14 cellular contexts compared by ENCODE assay signal in the genomic region with DNA sequence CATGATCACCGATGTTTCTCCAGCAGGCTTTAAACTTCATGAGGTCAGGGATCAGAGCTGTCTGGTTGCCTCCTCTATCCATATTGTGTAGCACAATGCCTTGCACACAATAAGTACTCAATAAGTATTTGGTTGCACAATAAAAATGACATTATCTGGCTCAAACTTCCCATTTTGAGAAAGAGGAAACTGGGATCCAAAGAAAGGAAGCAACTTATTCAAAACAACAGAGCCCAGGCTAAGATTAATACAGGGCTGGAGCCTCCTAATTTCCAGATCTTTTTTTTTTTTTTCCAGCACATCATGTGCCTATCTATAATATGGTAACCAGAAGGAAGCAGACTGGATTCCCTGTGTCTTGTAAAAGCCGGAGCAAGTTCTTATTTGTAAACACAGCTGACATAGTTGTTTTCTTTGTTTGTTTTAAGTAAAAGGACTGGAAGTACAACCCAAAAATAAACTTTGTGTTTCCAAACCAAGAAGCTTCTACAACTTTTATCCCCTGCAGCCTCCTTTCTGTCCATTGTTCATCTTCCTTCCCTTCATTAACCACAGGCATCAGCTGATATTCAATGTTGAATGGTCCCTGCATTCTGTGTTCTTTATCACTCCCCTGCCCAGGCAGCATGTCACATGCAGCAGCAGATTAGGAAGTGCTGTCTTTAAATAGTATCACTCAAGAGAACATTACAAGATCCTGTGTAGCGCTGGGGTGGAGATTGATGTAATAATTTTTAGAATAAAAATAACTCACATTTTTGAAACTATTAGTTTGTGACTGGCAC.
DNase-seq lines count a peak whose midpoint lies in the region; ATAC-seq, FAIRE-seq and TF ChIP-seq lines count a peak whose summit lies in the region.
"Had no signal": no experiment of that assay in that cellular context is flagged by ENCODE, and none has a peak within 500 bp of the region (broad histone marks: within the 10 kb centered on the region; RNA-seq: fewer than 3 reads in every experiment).

No MANE protein-coding gene starts in this region.

- ATAC-seq in HepG2 (no peak), GM21576 (IDR thresholded peaks at IDR 0.05; ENCODE audit: unreplicated experiment) (no peak)
- ATAC-seq: A549 had no signal

- TF ChIP-seq EP300 in HepG2 (IDR thresholded peaks at IDR 0.05; ENCODE audit: low read depth in 2 of 2, low read length in 2 of 2) (no peak), HepG2 (CRISPR knock-in tag; IDR thresholded peaks at IDR 0.05; ENCODE audit: borderline replicate concordance) (no peak)

- no peak for TF ChIP-seq CTCF in liver (IDR thresholded peaks at IDR 0.05; ENCODE audit: low read depth, low read length, missing input control)
- no peak for TF ChIP-seq CTCF in HepG2 (CRISPR knock-in tag; IDR thresholded peaks at IDR 0.05)
- TF ChIP-seq CTCF in nephron progenitor cell (IDR thresholded peaks at IDR 0.05), result no peak

- H4K20me1 ChIP-seq in HepG2 (ENCODE audit: insufficient read depth, low read length), result no peaks in the 10 kb centered on the region

- TF ChIP-seq RAD21 in liver (IDR thresholded peaks at IDR 0.05) (peak in 1 of 2 donors; percentile 2), HepG2 (CRISPR knock-in tag; IDR thresholded peaks at IDR 0.05) (no peak)

- H3K4me2 ChIP-seq in HepG2 (ENCODE audit: low read depth, low read length), result no peak overlapping the region
- H3K4me2 ChIP-seq: A549, neural progenitor cell had no signal

- DNase-seq in HepG2 (ENCODE audit: low spot score) (no peak), globus pallidus (ENCODE audit: low spot score) (peak; percentile 29), nephron progenitor cell (no peak), GDM1 (lab: John Stamatoyannopoulos, UW) (no peak), NCI-H345 (lab: John Stamatoyannopoulos, UW) (no peak), GM03348 (ENCODE audit: low spot score) (no peak)
- DNase-seq: activated CD8-positive, alpha-beta memory T cell treated with anti-CD3 and anti-CD28 coated beads for 24 hours; GF-D8; SHP77 had no signal

- peaks cover 0 to 6% (median 2%) of the 10 kb centered on the region in 4 donors for H3K4me1 ChIP-seq in liver (ENCODE audit: control insufficient read depth in 4 of 4, insufficient read depth in 4 of 4, low read length in 3 of 4)
- peaks cover 10% of the 10 kb centered on the region for H3K4me1 ChIP-seq in HepG2 (ENCODE audit: insufficient read depth, low read length)
- H3K4me1 ChIP-seq: A549, neural progenitor cell had no signal

- H3K27ac ChIP-seq in liver (ENCODE audit: low read depth in 1 of 2, low read length in 2 of 2) (peak overlapping the region; percentile 10 to 37), HepG2 (ENCODE audit: extremely low read length, insufficient read depth, low read length) (no peak overlapping the region)
- H3K27ac ChIP-seq: A549, neural progenitor cell had no signal

- no peak for TF ChIP-seq POLR2A in HepG2 (IDR thresholded peaks at IDR 0.05; ENCODE audit: insufficient read depth in 1 of 2, low read depth in 2 of 2, low read length in 2 of 2)

- H3K9ac ChIP-seq in liver (ENCODE audit: low read depth in 1 of 2, low read length in 2 of 2) (no peak overlapping the region), HepG2 (ENCODE audit: insufficient read depth, low read depth, low read length) (no peak overlapping the region)
- H3K9ac ChIP-seq: neural progenitor cell had no signal

- H3K27ac Mint-ChIP-seq in nephron progenitor cell, result peak overlapping the region; percentile 4
- H3K27ac Mint-ChIP-seq: neural progenitor cell had no signal

- WGBS in liver, result 62% methylated on average over 3 of the region's 3 CpGs
- 84% methylated on average over 3 of the region's 3 CpGs for WGBS in HepG2 (ENCODE audit: low lambda C conversion rate)

- no TSS peak for BruUV-seq in HepG2 (replicated peaks; lab: Mats Ljungman, UMichigan)

- H3K4me1 Mint-ChIP-seq in nephron progenitor cell, result peaks cover 13% of the 10 kb centered on the region

- no peak for FAIRE-seq in HepG2 (lab: Jason Lieb, UNC)
- FAIRE-seq: A549, HTR-8/SVneo had no signal

- no peak overlapping the region for H2AFZ ChIP-seq in HepG2 (ENCODE audit: low read length)
- H2AFZ ChIP-seq: neural progenitor cell had no signal

- intact Hi-C loops in HepG2 (cut with micrococcal nuclease; ENCODE audit: unreplicated experiment), result no loop called here

- no peaks in the 10 kb centered on the region for H3K27me3 ChIP-seq in liver (ENCODE audit: control insufficient read depth in 4 of 4, insufficient read depth in 4 of 4, low read length in 3 of 4)
- H3K27me3 ChIP-seq in HepG2 (ENCODE audit: control insufficient read depth in 1 of 2, insufficient read depth in 2 of 2, low read length in 2 of 2), result no peaks in the 10 kb centered on the region
- H3K27me3 ChIP-seq: neural progenitor cell had no signal

- POLR2A ChIA-PET in HepG2 (lab: Yijun Ruan, JAX), result no interaction called here

- no peaks in the 10 kb centered on the region for H3K9me3 ChIP-seq in liver (ENCODE audit: control insufficient read depth in 4 of 4, low read length in 3 of 4)
- no peaks in the 10 kb centered on the region for H3K9me3 ChIP-seq in HepG2 (ENCODE audit: low read length)
- H3K9me3 ChIP-seq: A549 had no signal

- H3K4me3 Mint-ChIP-seq in nephron progenitor cell, result no peak overlapping the region
- H3K4me3 Mint-ChIP-seq: neural progenitor cell had no signal

- no peaks in the 10 kb centered on the region for H3K9me3 Mint-ChIP-seq in nephron progenitor cell
- H3K9me3 Mint-ChIP-seq: neural progenitor cell had no signal

- no peaks in the 10 kb centered on the region for H3K36me3 Mint-ChIP-seq in nephron progenitor cell (ENCODE audit: low read depth)
- H3K36me3 Mint-ChIP-seq: neural progenitor cell had no signal

- H3K27me3 Mint-ChIP-seq in nephron progenitor cell (ENCODE audit: low read depth, poor library complexity), result peaks cover 5% of the 10 kb centered on the region

- no peaks in the 10 kb centered on the region for H3K79me2 ChIP-seq in HepG2 (ENCODE audit: insufficient read depth, low read length)

- in situ Hi-C loops in HepG2 (cut with HindIII; ENCODE audit: extremely low pct_ligation_motif_present, low pct_unique_long_range_greater_than_20kb), result no loop called here

- CTCF ChIA-PET in HepG2 (lab: Yijun Ruan, JAX; ENCODE audit: low intra/inter-chr PET ratio, low total read pairs), result no interaction called here

- H3K4me3 ChIP-seq in liver (ENCODE audit: low read depth in 1 of 3, low read length in 3 of 3) (no peak overlapping the region), HepG2 (replicated peaks in 1 of 3; ENCODE audit: insufficient read depth in 1 of 3, low read depth in 2 of 3, low read length in 3 of 3) (no peak overlapping the region)
- H3K4me3 ChIP-seq: A549, neural progenitor cell had no signal

- peaks cover 0 to 11% (median 2%) of the 10 kb centered on the region in 4 donors for H3K36me3 ChIP-seq in liver (ENCODE audit: control insufficient read depth in 4 of 4, insufficient read depth in 3 of 4, low read depth in 1 of 4, low read length in 3 of 4)
- H3K36me3 ChIP-seq in HepG2 (replicated peaks in 1 of 2; ENCODE audit: control insufficient read depth in 1 of 2, insufficient read depth in 2 of 2, low read length in 2 of 2), result no peaks in the 10 kb centered on the region; a peak in 1 of 5 replicates
- H3K36me3 ChIP-seq: neural progenitor cell had no signal

TF ChIP-seq in liver, 16 proteins besides CTCF, POLR2A, EP300 and RAD21:
- TF ChIP-seq NR2F2 (IDR thresholded peaks at IDR 0.05) (peak; percentile 43), SP1 (IDR thresholded peaks at IDR 0.05) (peak; percentile 28), YY1 (IDR thresholded peaks at IDR 0.05) (no peak), RXRA (IDR thresholded peaks at IDR 0.05) (peak in 1 of 2 donors; percentile 10)
- TF ChIP-seq, protein P1, sequence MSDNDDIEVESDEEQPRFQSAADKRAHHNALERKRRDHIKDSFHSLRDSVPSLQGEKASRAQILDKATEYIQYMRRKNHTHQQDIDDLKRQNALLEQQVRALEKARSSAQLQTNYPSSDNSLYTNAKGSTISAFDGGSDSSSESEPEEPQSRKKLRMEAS (IDR thresholded peaks at IDR 0.05), result peak; percentile 43
- TF ChIP-seq, protein P2, sequence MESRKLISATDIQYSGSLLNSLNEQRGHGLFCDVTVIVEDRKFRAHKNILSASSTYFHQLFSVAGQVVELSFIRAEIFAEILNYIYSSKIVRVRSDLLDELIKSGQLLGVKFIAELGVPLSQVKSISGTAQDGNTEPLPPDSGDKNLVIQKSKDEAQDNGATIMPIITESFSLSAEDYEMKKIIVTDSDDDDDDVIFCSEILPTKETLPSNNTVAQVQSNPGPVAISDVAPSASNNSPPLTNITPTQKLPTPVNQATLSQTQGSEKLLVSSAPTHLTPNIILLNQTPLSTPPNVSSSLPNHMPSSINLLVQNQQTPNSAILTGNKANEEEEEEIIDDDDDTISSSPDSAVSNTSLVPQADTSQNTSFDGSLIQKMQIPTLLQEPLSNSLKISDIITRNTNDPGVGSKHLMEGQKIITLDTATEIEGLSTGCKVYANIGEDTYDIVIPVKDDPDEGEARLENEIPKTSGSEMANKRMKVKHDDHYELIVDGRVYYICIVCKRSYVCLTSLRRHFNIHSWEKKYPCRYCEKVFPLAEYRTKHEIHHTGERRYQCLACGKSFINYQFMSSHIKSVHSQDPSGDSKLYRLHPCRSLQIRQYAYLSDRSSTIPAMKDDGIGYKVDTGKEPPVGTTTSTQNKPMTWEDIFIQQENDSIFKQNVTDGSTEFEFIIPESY (IDR thresholded peaks at IDR 0.05), result no peak

TF ChIP-seq in HepG2, 621 proteins besides CTCF, POLR2A, EP300 and RAD21 (continues in another document):
- TF ChIP-seq, protein P3, sequence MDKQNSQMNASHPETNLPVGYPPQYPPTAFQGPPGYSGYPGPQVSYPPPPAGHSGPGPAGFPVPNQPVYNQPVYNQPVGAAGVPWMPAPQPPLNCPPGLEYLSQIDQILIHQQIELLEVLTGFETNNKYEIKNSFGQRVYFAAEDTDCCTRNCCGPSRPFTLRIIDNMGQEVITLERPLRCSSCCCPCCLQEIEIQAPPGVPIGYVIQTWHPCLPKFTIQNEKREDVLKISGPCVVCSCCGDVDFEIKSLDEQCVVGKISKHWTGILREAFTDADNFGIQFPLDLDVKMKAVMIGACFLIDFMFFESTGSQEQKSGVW (CRISPR knock-in tag; IDR thresholded peaks at IDR 0.05; ENCODE audit: borderline replicate concordance), result no peak
- TF ChIP-seq CENPX (CRISPR knock-in tag; IDR thresholded peaks at IDR 0.05), result no peak
- no peak for TF ChIP-seq ZBTB7A (CRISPR knock-in tag; IDR thresholded peaks at IDR 0.05)
- TF ChIP-seq PAX8 (CRISPR knock-in tag; IDR thresholded peaks at IDR 0.05; ENCODE audit: borderline replicate concordance), result no peak
- TF ChIP-seq SMAD3 (CRISPR knock-in tag; IDR thresholded peaks at IDR 0.05), result no peak
- no peak for TF ChIP-seq ZNF253 (CRISPR knock-in tag; IDR thresholded peaks at IDR 0.05; ENCODE audit: borderline replicate concordance)
- no peak for TF ChIP-seq NR2F1 (CRISPR knock-in tag; IDR thresholded peaks at IDR 0.05)
